In genomic region chr2:48749820-48750739, GRCh38 we compare ENCODE assay signal across 1 cellular context.
TF ChIP-seq lines count a peak whose summit lies in the region.

No MANE protein-coding gene starts in this region.

TF ChIP-seq in GM12878, 131 proteins besides CTCF, POLR2A, EP300 and RAD21:
- TF ChIP-seq IKZF2 (IDR thresholded peaks at IDR 0.05) (peak in 1 of 2 experiments; percentile 18; a peak in 1 of 4 replicates), ZBTB40 (IDR thresholded peaks at IDR 0.05; ENCODE audit: borderline replicate concordance) (no peak), SMARCA5 (IDR thresholded peaks at IDR 0.05) (no peak), RUNX3 (IDR thresholded peaks at IDR 0.05; ENCODE audit: low read length) (peak; percentile 71), IRF4 (IDR thresholded peaks at IDR 0.05; ENCODE audit: low read depth, low read length) (0 out of 2 replicates have a peak, but pooled peaks have one; percentile 29), IRF5 (IDR thresholded peaks at IDR 0.05; ENCODE audit: borderline replicate concordance) (no peak), HCFC1 (IDR thresholded peaks at IDR 0.05; ENCODE audit: low read length) (no peak), JUNB (IDR thresholded peaks at IDR 0.05) (peak; percentile 37), ZNF274 (IDR thresholded peaks at IDR 0.05; ENCODE audit: insufficient read depth, insufficient read length) (no peak), SPI1 (IDR thresholded peaks at IDR 0.05; ENCODE audit: borderline replicate concordance, insufficient read depth, low read depth, low read length) (peak; percentile 94)
- TF ChIP-seq, protein P1, sequence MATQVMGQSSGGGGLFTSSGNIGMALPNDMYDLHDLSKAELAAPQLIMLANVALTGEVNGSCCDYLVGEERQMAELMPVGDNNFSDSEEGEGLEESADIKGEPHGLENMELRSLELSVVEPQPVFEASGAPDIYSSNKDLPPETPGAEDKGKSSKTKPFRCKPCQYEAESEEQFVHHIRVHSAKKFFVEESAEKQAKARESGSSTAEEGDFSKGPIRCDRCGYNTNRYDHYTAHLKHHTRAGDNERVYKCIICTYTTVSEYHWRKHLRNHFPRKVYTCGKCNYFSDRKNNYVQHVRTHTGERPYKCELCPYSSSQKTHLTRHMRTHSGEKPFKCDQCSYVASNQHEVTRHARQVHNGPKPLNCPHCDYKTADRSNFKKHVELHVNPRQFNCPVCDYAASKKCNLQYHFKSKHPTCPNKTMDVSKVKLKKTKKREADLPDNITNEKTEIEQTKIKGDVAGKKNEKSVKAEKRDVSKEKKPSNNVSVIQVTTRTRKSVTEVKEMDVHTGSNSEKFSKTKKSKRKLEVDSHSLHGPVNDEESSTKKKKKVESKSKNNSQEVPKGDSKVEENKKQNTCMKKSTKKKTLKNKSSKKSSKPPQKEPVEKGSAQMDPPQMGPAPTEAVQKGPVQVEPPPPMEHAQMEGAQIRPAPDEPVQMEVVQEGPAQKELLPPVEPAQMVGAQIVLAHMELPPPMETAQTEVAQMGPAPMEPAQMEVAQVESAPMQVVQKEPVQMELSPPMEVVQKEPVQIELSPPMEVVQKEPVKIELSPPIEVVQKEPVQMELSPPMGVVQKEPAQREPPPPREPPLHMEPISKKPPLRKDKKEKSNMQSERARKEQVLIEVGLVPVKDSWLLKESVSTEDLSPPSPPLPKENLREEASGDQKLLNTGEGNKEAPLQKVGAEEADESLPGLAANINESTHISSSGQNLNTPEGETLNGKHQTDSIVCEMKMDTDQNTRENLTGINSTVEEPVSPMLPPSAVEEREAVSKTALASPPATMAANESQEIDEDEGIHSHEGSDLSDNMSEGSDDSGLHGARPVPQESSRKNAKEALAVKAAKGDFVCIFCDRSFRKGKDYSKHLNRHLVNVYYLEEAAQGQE (IDR thresholded peaks at IDR 0.05; ENCODE audit: low read depth, low read length), result no peak
